Comparison of ENCODE assay signal across 15 cellular contexts in the genomic region with DNA sequence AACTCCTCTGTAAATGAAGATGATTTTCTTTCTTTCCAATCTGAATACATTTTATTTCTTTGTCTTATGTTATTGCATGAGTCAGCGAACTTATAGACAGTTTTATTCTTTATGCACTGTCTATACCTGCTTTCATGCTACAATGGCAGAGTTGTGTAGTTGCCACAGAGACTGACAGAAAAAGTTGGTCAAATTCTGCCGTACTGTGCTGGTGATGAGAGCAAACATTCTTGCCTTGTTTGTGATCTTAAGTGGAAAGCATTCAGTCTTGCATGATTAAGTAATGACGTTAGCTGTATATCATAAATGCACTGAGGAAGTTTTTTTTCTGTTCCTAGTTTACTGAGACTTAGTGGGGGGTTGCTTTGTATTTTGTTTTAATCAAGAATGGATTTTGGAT. TPM values are rescaled to one million over a fixed set of nuclear protein-coding genes. Genes with fewer than 3 reads are reported as not detected.
DNase-seq lines count a peak whose midpoint lies in the region; ATAC-seq, FAIRE-seq and TF ChIP-seq lines count a peak whose summit lies in the region.
"Had no signal": no experiment of that assay in that cellular context is flagged by ENCODE, and none has a peak within 500 bp of the region (broad histone marks: within the 10 kb centered on the region; RNA-seq: fewer than 3 reads in every experiment).

No MANE protein-coding gene starts in this region.

- CTCF ChIA-PET in A549 (lab: Yijun Ruan, JAX): interaction anchor here (0.6 to 3.0 kb wide), 3 partner anchors 15 to 314 kb away, joined by 3 to 13 read pairs (median 3); no protein-coding TSS in a partner anchor

- POLR2A ChIA-PET in A549 (lab: Yijun Ruan, JAX): interaction anchor here (1.5 kb wide), 1 partner anchor 71 kb away, joined by 6 read pairs; the partner anchor contains the start of gene ITGAV

- intact Hi-C loops in left lung (cut with DNase I): no loop called here

- H3K9me3 ChIP-seq in A549: no peaks in the 10 kb centered on the region
- no peaks in the 10 kb centered on the region for H3K9me3 ChIP-seq in left lung
- H3K9me3 ChIP-seq: upper lobe of left lung had no signal

- peaks cover 0 to 24% of the 10 kb centered on the region in 2 donors for H3K36me3 ChIP-seq in left lung

- no peak for FAIRE-seq in A549 (lab: Jason Lieb, UNC)

- TF ChIP-seq EP300 in A549 (IDR thresholded peaks at IDR 0.05): no peak

- H3K27ac ChIP-seq in A549 (no peak overlapping the region), left lung (no peak overlapping the region)

- no peak for TF ChIP-seq RAD21 in A549 (conservative IDR thresholded peaks at IDR 0.05 in 1 of 2, IDR thresholded peaks at IDR 0.05 in 1 of 2)

- no peak for TF ChIP-seq CTCF in A549 (IDR thresholded peaks at IDR 0.05)
- TF ChIP-seq CTCF in cardiac fibroblast (IDR thresholded peaks at IDR 0.05; ENCODE audit: low read depth, low read length): no peak
- TF ChIP-seq CTCF in left lung (IDR thresholded peaks at IDR 0.05): no peak

- no peak for TF ChIP-seq POLR2A in A549 (IDR thresholded peaks at IDR 0.05; ENCODE audit: low read length)
- TF ChIP-seq POLR2A in GM18505 (IDR thresholded peaks at IDR 0.05; ENCODE audit: borderline replicate concordance, extremely low read depth, insufficient read depth, insufficient read length): no peak

- peak in 1 of 2 experiments; percentile 51 for DNase-seq in A549 (ENCODE audit: low read depth in 1 of 2, low spot score in 1 of 2)
- peak; percentile 6 for DNase-seq in GM04504 (ENCODE audit: low read depth)
- peak; percentile 79 to 84 for DNase-seq in cardiac fibroblast (ENCODE audit: low read depth in 2 of 2)
- DNase-seq in left lung: no peak
- no peak for DNase-seq in NCI-H1105 treated with DMSO at 0.1 percent for 48 hours (lab: John Stamatoyannopoulos, UW)
- no peak for DNase-seq in NCI-H2171 treated with DMSO at 0.1 percent for 48 hours (lab: John Stamatoyannopoulos, UW)
- no peak for DNase-seq in mesenteric fat pad (ENCODE audit: low spot score)
- DNase-seq: activated CD4-positive, alpha-beta T cell treated with anti-CD3 and anti-CD28 coated beads, Interleukin-2, amount 50 U/mL, for 1 hour; head of caudate nucleus; islet precursor cell; NCI-H146; NCI-H510A; stimulated activated naive CD4-positive, alpha-beta T cell treated with Interleukin-2 at 50 U/mL for 16 hours; upper lobe of left lung had no signal

- ATAC-seq in A549: peak; percentile 52 to 62; a peak in 4 of 6 replicates
- ATAC-seq in left lung: peak; percentile 77
- ATAC-seq in GM18505 (IDR thresholded peaks at IDR 0.05; ENCODE audit: unreplicated experiment): no peak

- H3K4me2 ChIP-seq in A549: peak overlapping the region; percentile 29; the same call in 2 of the 3 replicates

- H3K4me1 ChIP-seq in A549 (peaks cover 31% of the 10 kb centered on the region), left lung (no peaks in the 10 kb centered on the region)

- H3K4me3 ChIP-seq in A549: no peak overlapping the region
- no peak overlapping the region for H3K4me3 ChIP-seq in cardiac fibroblast (replicated peaks in 1 of 2; ENCODE audit: low read depth in 2 of 2, low read length in 2 of 2)
- H3K4me3 ChIP-seq in left lung: no peak overlapping the region
- H3K4me3 ChIP-seq: upper lobe of left lung had no signal

- WGBS in A549 (ENCODE audit: missing lambda C conversion rate): 40% methylated on average over 3 of the region's 3 CpGs

- H3K27me3 ChIP-seq in left lung: no peaks in the 10 kb centered on the region
- H3K27me3 ChIP-seq: upper lobe of left lung had no signal

TF ChIP-seq in A549, 52 proteins besides CTCF, POLR2A, EP300 and RAD21:
- no peak for TF ChIP-seq FOSL2 (IDR thresholded peaks at IDR 0.05)
- TF ChIP-seq FOSL2 (CRISPR knock-in tag; IDR thresholded peaks at IDR 0.05): 0 out of 2 replicates have a peak, but pooled peaks have one; percentile 18
- TF ChIP-seq, protein P1, sequence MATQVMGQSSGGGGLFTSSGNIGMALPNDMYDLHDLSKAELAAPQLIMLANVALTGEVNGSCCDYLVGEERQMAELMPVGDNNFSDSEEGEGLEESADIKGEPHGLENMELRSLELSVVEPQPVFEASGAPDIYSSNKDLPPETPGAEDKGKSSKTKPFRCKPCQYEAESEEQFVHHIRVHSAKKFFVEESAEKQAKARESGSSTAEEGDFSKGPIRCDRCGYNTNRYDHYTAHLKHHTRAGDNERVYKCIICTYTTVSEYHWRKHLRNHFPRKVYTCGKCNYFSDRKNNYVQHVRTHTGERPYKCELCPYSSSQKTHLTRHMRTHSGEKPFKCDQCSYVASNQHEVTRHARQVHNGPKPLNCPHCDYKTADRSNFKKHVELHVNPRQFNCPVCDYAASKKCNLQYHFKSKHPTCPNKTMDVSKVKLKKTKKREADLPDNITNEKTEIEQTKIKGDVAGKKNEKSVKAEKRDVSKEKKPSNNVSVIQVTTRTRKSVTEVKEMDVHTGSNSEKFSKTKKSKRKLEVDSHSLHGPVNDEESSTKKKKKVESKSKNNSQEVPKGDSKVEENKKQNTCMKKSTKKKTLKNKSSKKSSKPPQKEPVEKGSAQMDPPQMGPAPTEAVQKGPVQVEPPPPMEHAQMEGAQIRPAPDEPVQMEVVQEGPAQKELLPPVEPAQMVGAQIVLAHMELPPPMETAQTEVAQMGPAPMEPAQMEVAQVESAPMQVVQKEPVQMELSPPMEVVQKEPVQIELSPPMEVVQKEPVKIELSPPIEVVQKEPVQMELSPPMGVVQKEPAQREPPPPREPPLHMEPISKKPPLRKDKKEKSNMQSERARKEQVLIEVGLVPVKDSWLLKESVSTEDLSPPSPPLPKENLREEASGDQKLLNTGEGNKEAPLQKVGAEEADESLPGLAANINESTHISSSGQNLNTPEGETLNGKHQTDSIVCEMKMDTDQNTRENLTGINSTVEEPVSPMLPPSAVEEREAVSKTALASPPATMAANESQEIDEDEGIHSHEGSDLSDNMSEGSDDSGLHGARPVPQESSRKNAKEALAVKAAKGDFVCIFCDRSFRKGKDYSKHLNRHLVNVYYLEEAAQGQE (IDR thresholded peaks at IDR 0.05): no peak
- TF ChIP-seq MAFK (IDR thresholded peaks at IDR 0.05; ENCODE audit: partially characterized antibody): peak; percentile 84
- TF ChIP-seq POLR2AphosphoS2 (conservative IDR thresholded peaks at IDR 0.05; ENCODE audit: low read length): no peak
- TF ChIP-seq ZFP36 (IDR thresholded peaks at IDR 0.05; ENCODE audit: borderline replicate concordance, partially characterized antibody): no peak
- TF ChIP-seq NPAS2 (CRISPR knock-in tag; IDR thresholded peaks at IDR 0.05; ENCODE audit: borderline replicate concordance): no peak

RNA-seq across cellular contexts. Expression of gene ZC3H15, which starts 32.9 kb away (rescaled TPM):
- 125 and 191 TPM in 2 replicates for polyA plus RNA-seq in A549 (2011; rRNA removed)
- polyA plus RNA-seq in A549 (2012; cell fraction: cytosol; rRNA removed): 36.4 and 41.7 TPM in 2 replicates
- polyA plus RNA-seq in A549 (2012; cell fraction: nucleus; rRNA removed): 18.2 and 24.5 TPM in 2 replicates
- polyA plus RNA-seq in A549 (2017; fragmentation: RNase III; extraction: RNeasy Plus Mini Kit Qiagen cat#74134 plus additional on column Dnase treatment): 98.2 to 112 TPM (median 99.2 TPM) in 3 replicates
- polyA minus RNA-seq in A549 (2011; rRNA and poly(A)+ RNA removed): 18.6 and 22.6 TPM in 2 replicates
- 10 to 100 TPM; 43.4 to 51.4 TPM for total RNA-seq in left lung
- total RNA-seq in mesenteric fat pad: 59.5 TPM

Comparison
In these comparisons a context has a peak if more than half of its experiments do, and no peak if none do; other contexts are left out.
1. DNase-seq: peak in GM04504 (single experiment) and cardiac fibroblast (2 of 2); none in left lung (0 of 2), NCI-H1105 treated with DMSO at 0.1 percent for 48 hours (single experiment), NCI-H2171 treated with DMSO at 0.1 percent for 48 hours (single experiment) and mesenteric fat pad (single experiment).